8 cellular contexts compared by ENCODE assay signal in the genomic region with DNA sequence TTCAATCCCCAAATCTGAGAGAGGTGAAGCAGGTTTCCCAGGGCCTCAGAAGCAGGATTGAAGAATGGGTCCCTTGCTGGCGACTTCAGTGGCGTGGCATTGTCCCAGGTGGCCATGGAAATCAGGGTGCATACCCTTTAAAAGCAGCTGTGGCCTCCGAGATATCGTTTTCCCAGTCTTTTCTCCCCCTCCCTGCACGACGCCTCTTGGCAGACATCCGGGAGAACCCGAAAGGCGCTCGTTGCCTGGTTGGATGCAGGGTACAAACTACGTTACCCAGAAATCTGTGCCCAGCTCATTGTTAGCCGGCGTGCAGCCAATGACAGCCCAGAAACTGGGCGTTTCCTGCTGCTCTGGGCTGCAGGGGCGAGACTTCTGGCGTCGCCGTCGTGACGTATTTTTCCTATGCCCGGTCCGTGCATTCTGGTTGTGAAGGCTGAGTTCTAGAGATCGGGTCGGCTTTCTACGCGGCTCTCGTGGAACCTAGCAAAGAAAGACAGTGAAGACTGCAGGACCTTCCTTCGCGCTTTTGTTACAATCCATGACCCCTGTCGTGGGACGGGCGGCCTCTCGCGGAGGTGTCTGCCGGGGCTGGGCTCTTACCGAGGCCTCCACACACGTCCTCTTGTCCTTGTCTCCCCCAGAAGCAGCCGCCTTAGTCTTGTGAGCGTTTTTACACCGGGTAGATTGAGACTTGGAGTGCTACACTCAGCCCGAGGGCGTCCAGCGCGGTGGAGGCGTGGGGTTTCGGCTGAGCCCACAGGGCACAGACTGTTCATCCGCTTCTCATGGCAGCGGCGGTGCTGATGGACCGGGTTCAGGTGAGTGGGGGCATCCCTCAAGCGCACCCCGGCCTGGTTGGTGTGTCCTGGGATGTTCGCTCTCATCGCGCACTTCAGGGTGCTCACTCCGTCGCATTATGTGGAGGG. TPM values are rescaled to one million over a fixed set of nuclear protein-coding genes. Genes with fewer than 3 reads are reported as not detected.
DNase-seq lines count a peak whose midpoint lies in the region; TF ChIP-seq lines count a peak whose summit lies in the region.

A gene (plus strand): TSS at position 395 of the 929 bp plus-strand sequence. CDS start 394 bp downstream, at position 789.

- H3K4me1 ChIP-seq in mononuclear cell (ENCODE audit: insufficient read depth, low read length) = peaks cover 16% of the 10 kb centered on the region

- peak within 1 kb of the TSS; percentile 48 for H3K27ac ChIP-seq in epithelial cell of prostate

- DNase-seq in COR-L47 (lab: John Stamatoyannopoulos, UW) = peak; percentile 93
- peak; percentile 89 for DNase-seq in GM20000 (ENCODE audit: low spot score)
- DNase-seq in HS-5 (ENCODE audit: low read depth) = peak; percentile 83
- DNase-seq in NOMO-1 treated with dmso at 0.1 percent for 144 hours (lab: John Stamatoyannopoulos, UW; ENCODE audit: unreplicated experiment) = peak; percentile 88
- peak; percentile 66 for DNase-seq in activated T-cell treated with anti-CD3 and anti-CD28 coated beads for 1 hour (ENCODE audit: low read depth)
- peak; percentile 60 for DNase-seq in epithelial cell of prostate (ENCODE audit: low read depth, low spot score)
- peak; percentile 69 to 75 for DNase-seq in stimulated activated CD8-positive, alpha-beta memory T cell treated with anti-CD3 and anti-CD28 coated beads, Interleukin-2, amount 100 ng/mL, for 48 hours (ENCODE audit: low read depth in 2 of 2)

- peaks cover 3% of the 10 kb centered on the region for H3K27me3 ChIP-seq in mononuclear cell (ENCODE audit: insufficient read depth, low read length)

- peaks cover 8% of the 10 kb centered on the region for H3K9me3 ChIP-seq in mononuclear cell (ENCODE audit: low read depth, low read length)

- H3K4me3 ChIP-seq in mononuclear cell (ENCODE audit: low read length) = peak within 1 kb of the TSS; percentile 69

- no peak for TF ChIP-seq CTCF in GM20000 (IDR thresholded peaks at IDR 0.05; ENCODE audit: extremely low read depth, missing control alignments)

RNA-seq across cellular contexts. Expression of the gene that starts here (rescaled TPM):
- total RNA-seq in mononuclear cell = 4.5 TPM

Comparison
In these comparisons a context has a peak if more than half of its experiments do, and no peak if none do; other contexts are left out.
1. Peak in every context shown above with its lines: DNase-seq, H3K4me3 ChIP-seq and H3K27ac ChIP-seq.